ENCODE assay signal across 20 cellular contexts in genomic region chr3:27456554-27456953, GRCh38.
"Had no signal": no experiment of that assay in that cellular context is flagged by ENCODE, and none has a peak within 500 bp of the region (broad histone marks: within the 10 kb centered on the region; RNA-seq: fewer than 3 reads in every experiment).

No MANE protein-coding gene starts in this region.

- H3K4me1 ChIP-seq: adrenal gland, body of pancreas had no signal

- H3K36me3 ChIP-seq: adrenal gland had no signal

- H3K27ac ChIP-seq: adrenal gland, body of pancreas, spleen, WERI-Rb-1 had no signal

- DNase-seq: activated CD4-positive, alpha-beta T cell treated with anti-CD3 and anti-CD28 coated beads for 4 hours; activated CD8-positive, alpha-beta memory T cell treated with anti-CD3 and anti-CD28 coated beads, Interleukin-2, amount 50 U/mL, for 4 hours; activated CD8-positive, alpha-beta T cell treated with anti-CD3 and anti-CD28 coated beads for 36 hours; activated naive CD4-positive, alpha-beta T cell treated with anti-CD3 and anti-CD28 coated beads, Interleukin-2, amount 10 ng/mL, durations not matched to agents 7 days and 5 days; adrenal gland; body of pancreas; central memory CD4-positive, alpha-beta T cell; cortex of kidney; effector CD8-positive, alpha-beta T cell; immature natural killer cell; left cardiac atrium; naive thymus-derived CD4-positive, alpha-beta T cell; right cardiac atrium; spleen; stimulated activated CD4-positive, alpha-beta T cell treated with anti-CD3 and anti-CD28 coated beads, Interleukin-2, amount 100 ng/mL, for 24 hours; stimulated activated naive CD4-positive, alpha-beta T cell treated with Interleukin-2 at 50 U/mL for 16 hours; T-cell; T1000; WERI-Rb-1 had no signal

- H3K27me3 ChIP-seq: adrenal gland, body of pancreas, spleen had no signal

- ATAC-seq: activated CD8-positive, alpha-beta T cell treated with anti-CD3 and anti-CD28 coated beads for 36 hours; body of pancreas; left cardiac atrium; naive thymus-derived CD4-positive, alpha-beta T cell; right cardiac atrium; T-cell had no signal

- H3K4me3 ChIP-seq: adrenal gland, body of pancreas, lung, spleen had no signal

- H3K9me3 ChIP-seq: adrenal gland, body of pancreas, spleen had no signal
